15 cellular contexts compared by ENCODE assay signal in the genomic region with DNA sequence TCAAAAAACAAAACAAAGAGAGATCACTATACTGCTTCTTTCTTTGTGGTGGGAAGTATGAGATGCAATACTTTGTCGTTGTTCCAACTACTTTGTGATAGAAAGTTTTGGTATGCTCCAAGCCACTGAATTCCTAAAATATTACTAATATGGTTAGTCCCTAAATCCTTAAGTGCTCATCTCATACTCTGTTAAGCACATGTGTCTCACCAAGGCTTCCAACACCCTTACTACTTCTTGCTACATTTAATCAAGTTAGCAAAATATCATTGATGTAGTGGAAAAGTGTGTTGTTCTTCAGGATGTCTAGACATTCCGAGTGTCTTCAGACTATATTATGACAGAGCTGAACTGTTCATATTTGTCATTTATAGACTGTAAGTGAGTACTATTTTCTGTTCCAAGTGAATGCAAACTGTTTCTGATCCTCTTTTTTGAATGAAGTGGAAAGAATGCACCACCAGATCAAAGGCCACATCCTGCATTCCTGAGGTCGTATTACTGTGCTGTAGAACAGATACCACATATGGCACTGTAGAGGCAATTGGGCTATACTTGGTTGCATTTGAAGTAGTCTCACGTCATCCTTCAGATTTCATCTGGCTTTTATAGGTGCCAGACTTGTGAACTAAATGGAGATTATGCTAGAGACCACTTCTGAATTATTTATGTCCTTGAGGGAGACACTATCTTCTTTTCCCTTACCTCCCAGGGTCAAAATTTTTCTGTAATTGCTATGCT.
DNase-seq lines count a peak whose midpoint lies in the region; ATAC-seq, FAIRE-seq and TF ChIP-seq lines count a peak whose summit lies in the region.
"Had no signal": no experiment of that assay in that cellular context is flagged by ENCODE, and none has a peak within 500 bp of the region (broad histone marks: within the 10 kb centered on the region; RNA-seq: fewer than 3 reads in every experiment).

No MANE protein-coding gene starts in this region.

- H3K9me3 ChIP-seq in HepG2 (ENCODE audit: low read length) (0 out of 2 replicates have a peak, but pooled peaks cover 9% of the 10 kb centered on the region), right lobe of liver (no peaks in the 10 kb centered on the region), astrocyte (ENCODE audit: insufficient read depth, low read depth, low read length) (no peaks in the 10 kb centered on the region), keratinocyte (ENCODE audit: control insufficient read depth, low read depth, low read length) (no peaks in the 10 kb centered on the region)
- H3K9me3 ChIP-seq: gastroesophageal sphincter, upper lobe of right lung had no signal

- H3K4me1 ChIP-seq in HepG2 (ENCODE audit: insufficient read depth, low read length) (peaks cover 22% of the 10 kb centered on the region), right lobe of liver (no peaks in the 10 kb centered on the region), astrocyte (ENCODE audit: insufficient read depth, low read length) (peaks cover 41% of the 10 kb centered on the region), keratinocyte (ENCODE audit: control insufficient read depth, extremely low read depth, insufficient read depth, low read length) (peaks cover 4% of the 10 kb centered on the region)
- H3K4me1 ChIP-seq: gastroesophageal sphincter, upper lobe of right lung had no signal

- H3K27ac Mint-ChIP-seq in astrocyte (ENCODE audit: unreplicated experiment), result peak overlapping the region; percentile 99
- H3K27ac Mint-ChIP-seq: B cell, memory B cell had no signal

- TF ChIP-seq POLR2A in HepG2 (IDR thresholded peaks at IDR 0.05; ENCODE audit: insufficient read depth in 1 of 2, low read depth in 2 of 2, low read length in 2 of 2) (no peak), right lobe of liver (IDR thresholded peaks at IDR 0.05) (no peak)

- DNase-seq in HepG2 (ENCODE audit: low spot score) (peak; percentile 67), right lobe of liver (no peak), astrocyte (ENCODE audit: low read depth) (peak; percentile 100), keratinocyte (ENCODE audit: low read depth, low spot score) (no peak), NCI-H2081 (lab: John Stamatoyannopoulos, UW) (no peak), NCI-H1436 (lab: John Stamatoyannopoulos, UW) (no peak), ecto neural progenitor cell (ENCODE audit: low spot score) (no peak)
- DNase-seq: anterior cingulate cortex, NCI-H1048, right cardiac atrium, upper lobe of right lung had no signal

- POLR2A ChIA-PET in HepG2 (lab: Yijun Ruan, JAX), result no interaction called here

- H3K4me2 ChIP-seq in HepG2 (ENCODE audit: low read depth, low read length) (0 out of 2 replicates have a peak overlapping the region, but pooled peaks have one; percentile 13), astrocyte (ENCODE audit: low read length) (peak overlapping the region; percentile 77), keratinocyte (ENCODE audit: control insufficient read depth, extremely low read depth, insufficient read depth, low read depth, low read length) (no peak overlapping the region)

- in situ Hi-C loops in HepG2 (cut with HindIII; ENCODE audit: extremely low pct_ligation_motif_present, low pct_unique_long_range_greater_than_20kb), result no loop called here

- no peak overlapping the region for H3K4me3 Mint-ChIP-seq in astrocyte (ENCODE audit: unreplicated experiment)
- H3K4me3 Mint-ChIP-seq: B cell, memory B cell had no signal

- ATAC-seq in HepG2 (peak; percentile 96), right lobe of liver (no peak), GM21723 (IDR thresholded peaks at IDR 0.05; ENCODE audit: unreplicated experiment) (no peak)
- ATAC-seq: gastroesophageal sphincter, right cardiac atrium, upper lobe of right lung had no signal

- H3K9ac ChIP-seq in HepG2 (ENCODE audit: insufficient read depth, low read depth, low read length) (no peak overlapping the region), astrocyte (ENCODE audit: low read length) (peak overlapping the region; percentile 75), keratinocyte (ENCODE audit: control insufficient read depth, extremely low read depth, insufficient read depth, low read length) (no peak overlapping the region)

- H3K27ac ChIP-seq in HepG2 (ENCODE audit: extremely low read length, insufficient read depth, low read length) (no peak overlapping the region), right lobe of liver (no peak overlapping the region), astrocyte (ENCODE audit: low read depth, low read length) (peak overlapping the region; percentile 97), keratinocyte (ENCODE audit: control insufficient read depth, insufficient read depth, low read length) (no peak overlapping the region)
- H3K27ac ChIP-seq: gastroesophageal sphincter, upper lobe of right lung had no signal

- TF ChIP-seq EP300 in HepG2 (IDR thresholded peaks at IDR 0.05; ENCODE audit: low read depth in 2 of 2, low read length in 2 of 2), result no peak
- TF ChIP-seq EP300 in HepG2 (CRISPR knock-in tag; IDR thresholded peaks at IDR 0.05; ENCODE audit: borderline replicate concordance), result no peak

- CTCF ChIA-PET in HepG2 (lab: Yijun Ruan, JAX; ENCODE audit: low intra/inter-chr PET ratio, low total read pairs), result no interaction called here

- no peaks in the 10 kb centered on the region for H3K9me1 ChIP-seq in keratinocyte (ENCODE audit: control insufficient read depth, extremely low read depth, insufficient read depth, low read length)

- H3K79me2 ChIP-seq in HepG2 (ENCODE audit: insufficient read depth, low read length) (no peaks in the 10 kb centered on the region), astrocyte (ENCODE audit: insufficient read depth, low read length) (no peaks in the 10 kb centered on the region), keratinocyte (ENCODE audit: control insufficient read depth, insufficient read depth, low read length) (no peaks in the 10 kb centered on the region)

- TF ChIP-seq CTCF in HepG2 (CRISPR knock-in tag; IDR thresholded peaks at IDR 0.05), result no peak
- no peak for TF ChIP-seq CTCF in right lobe of liver (IDR thresholded peaks at IDR 0.05)
- no peak for TF ChIP-seq CTCF in astrocyte (IDR thresholded peaks at IDR 0.05; ENCODE audit: insufficient read depth, low read depth, low read length)
- no peak for TF ChIP-seq CTCF in keratinocyte (optimal IDR thresholded peaks at IDR 0.05 in 1 of 3, IDR thresholded peaks at IDR 0.05 in 1 of 3, conservative IDR thresholded peaks at IDR 0.05 in 1 of 3; ENCODE audit: extremely low read depth in 1 of 3, insufficient read depth in 2 of 3, low read length in 3 of 3)

- WGBS in HepG2 (ENCODE audit: low lambda C conversion rate), result 9% methylated on average over 4 of the region's 4 CpGs
- WGBS in right lobe of liver (ENCODE audit: insufficient coverage, low coverage, low lambda C conversion rate, missing lambda C conversion rate), result 20% methylated on average over 4 of the region's 4 CpGs

- H4K20me1 ChIP-seq in HepG2 (ENCODE audit: insufficient read depth, low read length) (no peaks in the 10 kb centered on the region), astrocyte (ENCODE audit: insufficient read depth, low read length) (no peaks in the 10 kb centered on the region), keratinocyte (ENCODE audit: control insufficient read depth, extremely low read depth, insufficient read depth, low read length) (no peaks in the 10 kb centered on the region)

- peaks cover 41% of the 10 kb centered on the region for H3K4me1 Mint-ChIP-seq in astrocyte (ENCODE audit: low read depth, unreplicated experiment)
- H3K4me1 Mint-ChIP-seq: B cell, memory B cell had no signal

- dilution Hi-C loops in keratinocyte (cut with MboI; ENCODE audit: extremely low pct_ligation_motif_present, low sequenced_read_pairs), result no loop called here

- no peak for TF ChIP-seq RAD21 in HepG2 (CRISPR knock-in tag; IDR thresholded peaks at IDR 0.05)

- BruUV-seq in HepG2 (replicated peaks; lab: Mats Ljungman, UMichigan), result no TSS peak

- H3K9me3 Mint-ChIP-seq in astrocyte (ENCODE audit: unreplicated experiment), result peaks cover 3% of the 10 kb centered on the region

- H3K27me3 Mint-ChIP-seq in astrocyte (ENCODE audit: low read depth, unreplicated experiment), result no peaks in the 10 kb centered on the region
- H3K27me3 Mint-ChIP-seq: B cell had no signal

- intact Hi-C loops in HepG2 (cut with micrococcal nuclease; ENCODE audit: unreplicated experiment) (no loop called here), right lobe of liver (cut with DNase I) (no loop called here)

- peaks cover 1% of the 10 kb centered on the region for H3K36me3 Mint-ChIP-seq in astrocyte (ENCODE audit: low read depth, unreplicated experiment)
- H3K36me3 Mint-ChIP-seq: memory B cell had no signal

- no peaks in the 10 kb centered on the region for H3K36me3 ChIP-seq in HepG2 (replicated peaks in 1 of 2; ENCODE audit: control insufficient read depth in 1 of 2, insufficient read depth in 2 of 2, low read length in 2 of 2)
- no peaks in the 10 kb centered on the region for H3K36me3 ChIP-seq in right lobe of liver
- H3K36me3 ChIP-seq in astrocyte (ENCODE audit: insufficient read depth, low read length), result no peaks in the 10 kb centered on the region
- no peaks in the 10 kb centered on the region for H3K36me3 ChIP-seq in keratinocyte (ENCODE audit: control insufficient read depth in 2 of 2, extremely low read depth in 1 of 2, insufficient read depth in 2 of 2, low read length in 2 of 2)
- H3K36me3 ChIP-seq: gastroesophageal sphincter, upper lobe of right lung had no signal

- H2AFZ ChIP-seq in HepG2 (ENCODE audit: low read length) (no peak overlapping the region), astrocyte (ENCODE audit: low read depth, low read length) (no peak overlapping the region), keratinocyte (ENCODE audit: control insufficient read depth, low read length) (no peak overlapping the region)

- H3K27me3 ChIP-seq in HepG2 (ENCODE audit: control insufficient read depth in 1 of 2, insufficient read depth in 2 of 2, low read length in 2 of 2), result no peaks in the 10 kb centered on the region; a peak in 1 of 5 replicates
- no peaks in the 10 kb centered on the region for H3K27me3 ChIP-seq in right lobe of liver
- H3K27me3 ChIP-seq in astrocyte (ENCODE audit: insufficient read depth, low read length), result no peaks in the 10 kb centered on the region
- H3K27me3 ChIP-seq in keratinocyte (ENCODE audit: control insufficient read depth, extremely low read depth, insufficient read depth, low read length), result no peaks in the 10 kb centered on the region
- H3K27me3 ChIP-seq: gastroesophageal sphincter, upper lobe of right lung had no signal

- FAIRE-seq in HepG2 (lab: Jason Lieb, UNC) (peak; percentile 55), astrocyte (lab: Jason Lieb, UNC) (peak; percentile 97), keratinocyte (lab: Jason Lieb, UNC) (peak; percentile 52)

- no peak overlapping the region for H3K4me3 ChIP-seq in HepG2 (replicated peaks in 1 of 3; ENCODE audit: insufficient read depth in 1 of 3, low read depth in 2 of 3, low read length in 3 of 3)
- no peak overlapping the region for H3K4me3 ChIP-seq in right lobe of liver
- H3K4me3 ChIP-seq in astrocyte (ENCODE audit: insufficient read depth, low read depth, low read length), result peak overlapping the region; percentile 25
- no peak overlapping the region for H3K4me3 ChIP-seq in keratinocyte (ENCODE audit: control insufficient read depth in 2 of 3, extremely low read depth in 1 of 3, insufficient read depth in 2 of 3, low read depth in 1 of 3, low read length in 3 of 3)
- H3K4me3 ChIP-seq: gastroesophageal sphincter, upper lobe of right lung had no signal

TF ChIP-seq in HepG2, 621 proteins besides CTCF, POLR2A, EP300 and RAD21 (continues in another document):
- TF ChIP-seq SRF (IDR thresholded peaks at IDR 0.05; ENCODE audit: low read depth, low read length), result peak; percentile 35; the same call in 1 of the 2 replicates

Comparison
In these comparisons a context has a peak if more than half of its experiments do, and no peak if none do; other contexts are left out.
1. DNase-seq: peak in HepG2 (single experiment) and astrocyte (single experiment); none in right lobe of liver (0 of 3), keratinocyte (single experiment), NCI-H2081 (0 of 2), NCI-H1436 (single experiment) and ecto neural progenitor cell (single experiment).